Comparison of ENCODE assay signal across 8 cellular contexts in genomic region chr2:148508878-148509702, GRCh38.
DNase-seq lines count a peak whose midpoint lies in the region; ATAC-seq and TF ChIP-seq lines count a peak whose summit lies in the region.

No MANE protein-coding gene starts in this region.

- H3K4me1 ChIP-seq in GM23248 (ENCODE audit: insufficient read depth): 0 out of 2 replicates have a peak, but pooled peaks cover 4% of the 10 kb centered on the region
- peaks cover 11% of the 10 kb centered on the region for H3K4me1 ChIP-seq in KMS-11 (ENCODE audit: low read depth, poor library complexity, severe bottlenecking)
- H3K4me1 ChIP-seq in suprapubic skin: peaks cover 10% of the 10 kb centered on the region

- H3K4me2 ChIP-seq in GM23248 (ENCODE audit: unreplicated experiment): peak overlapping the region; percentile 60
- peak overlapping the region; percentile 47 for H3K4me2 ChIP-seq in KMS-11

- H3K9ac ChIP-seq in GM23248: peak overlapping the region; percentile 55
- H3K9ac ChIP-seq in KMS-11: no peak overlapping the region

- H3K79me2 ChIP-seq in GM23248 (ENCODE audit: insufficient read depth) (no peaks in the 10 kb centered on the region), KMS-11 (ENCODE audit: insufficient read depth, low read depth) (no peaks in the 10 kb centered on the region)

- peak; percentile 98 for ATAC-seq in omental fat pad (ENCODE audit: low FRiP score)

- H3K4me3 ChIP-seq in GM23248 (peak overlapping the region; percentile 57), KMS-11 (IDR thresholded peaks at IDR 0.05; ENCODE audit: insufficient read depth, low read depth, low read length) (no peak overlapping the region), suprapubic skin (peak overlapping the region; percentile 35)

- TF ChIP-seq POLR2A in suprapubic skin (IDR thresholded peaks at IDR 0.05): no peak

- peak; percentile 81 for TF ChIP-seq CTCF in KMS-11 (conservative IDR thresholded peaks at IDR 0.05; ENCODE audit: low read depth, low read length)
- peak in 1 of 3 donors; percentile 92 for TF ChIP-seq CTCF in omental fat pad (IDR thresholded peaks at IDR 0.05)
- TF ChIP-seq CTCF in suprapubic skin (IDR thresholded peaks at IDR 0.05): peak; percentile 50 to 85

- in situ Hi-C loops in GM23248 (cut with MboI): no loop called here

- WGBS in GM23248 (ENCODE audit: low coverage in 1 of 2, low lambda C conversion rate in 2 of 2, missing lambda C conversion rate in 2 of 2), 2 experiments: 21% methylated on average over 13 of the region's 13 CpGs
- WGBS in suprapubic skin: 28% methylated on average over 11 of the region's 13 CpGs

- no peaks in the 10 kb centered on the region for H3K9me2 ChIP-seq in GM23248 (ENCODE audit: insufficient read depth)

- H3K27me3 ChIP-seq in GM23248 (replicated peaks; ENCODE audit: insufficient read depth) (no peaks in the 10 kb centered on the region), KMS-11 (ENCODE audit: insufficient read depth, low read depth) (no peaks in the 10 kb centered on the region), suprapubic skin (no peaks in the 10 kb centered on the region)

- H3K36me3 ChIP-seq in GM23248 (ENCODE audit: low read depth) (no peaks in the 10 kb centered on the region), KMS-11 (ENCODE audit: insufficient read depth) (no peaks in the 10 kb centered on the region), suprapubic skin (no peaks in the 10 kb centered on the region)

- no peak for TF ChIP-seq EP300 in suprapubic skin (IDR thresholded peaks at IDR 0.05)

- no peaks in the 10 kb centered on the region for H3K9me3 ChIP-seq in GM23248 (ENCODE audit: low read depth)
- H3K9me3 ChIP-seq in suprapubic skin: no peaks in the 10 kb centered on the region

- H3F3A ChIP-seq in GM23248 (ENCODE audit: insufficient read depth): no peaks in the 10 kb centered on the region

- H3K27ac ChIP-seq in GM23248: no peak overlapping the region
- H3K27ac ChIP-seq in KMS-11: no peak overlapping the region
- no peak overlapping the region for H3K27ac ChIP-seq in suprapubic skin

- H4K20me1 ChIP-seq in GM23248 (ENCODE audit: insufficient read depth): no peaks in the 10 kb centered on the region
- H4K20me1 ChIP-seq in KMS-11 (ENCODE audit: insufficient read depth): no peaks in the 10 kb centered on the region

- DNase-seq in EL: peak; percentile 82
- DNase-seq in GM23248: peak; percentile 94
- peak; percentile 34 for DNase-seq in SHP77 treated with DMSO at 0.1 percent for 48 hours (lab: John Stamatoyannopoulos, UW)
- peak; percentile 92 for DNase-seq in activated effector memory CD4-positive, alpha-beta T cell treated with anti-CD3 and anti-CD28 coated beads, Interleukin-2, amount 50 U/mL, for 16 hours
- peak; percentile 67 for DNase-seq in foreskin melanocyte
- peak; percentile 52 for DNase-seq in omental fat pad (ENCODE audit: low spot score)
- DNase-seq in suprapubic skin (ENCODE audit: low spot score in 2 of 2): peak; percentile 89 to 90

- H2AFZ ChIP-seq in GM23248 (peak overlapping the region; percentile 71), KMS-11 (ENCODE audit: low read depth) (peak overlapping the region; percentile 85)

Comparison
In these comparisons a context has a peak if more than half of its experiments do, and no peak if none do; other contexts are left out.
1. DNase-seq: peak in every context shown above with its lines; median percentile 94 in GM23248; 92 in activated effector memory CD4-positive, alpha-beta T cell treated with anti-CD3 and anti-CD28 coated beads, Interleukin-2, amount 50 U/mL, for 16 hours; 90 in suprapubic skin; 82 in EL; 67 in foreskin melanocyte; 52 in omental fat pad; 34 in SHP77 treated with DMSO at 0.1 percent for 48 hours.